ENCODE assay signal across 1 cellular context in genomic region chr5:61298580-61298979, GRCh38.
TF ChIP-seq lines count a peak whose summit lies in the region.

No MANE protein-coding gene starts in this region.

TF ChIP-seq in GM23338, 12 proteins besides CTCF, POLR2A, EP300 and RAD21 (continued from another document):
- TF ChIP-seq ZNF462 (CRISPR knock-in tag; IDR thresholded peaks at IDR 0.05): no peak
- no peak for TF ChIP-seq REST (IDR thresholded peaks at IDR 0.05; ENCODE audit: unreplicated experiment)
- TF ChIP-seq EZH2phosphoT487 (IDR thresholded peaks at IDR 0.05; ENCODE audit: unreplicated experiment): no peak
- TF ChIP-seq CREB1 (CRISPR knock-in tag; IDR thresholded peaks at IDR 0.05; ENCODE audit: low read depth): no peak
- no peak for TF ChIP-seq ETS1 (IDR thresholded peaks at IDR 0.05)
